In genomic region chr13:26529441-26529840, GRCh38 we compare ENCODE assay signal across 2 cellular contexts.
TF ChIP-seq lines count a peak whose summit lies in the region.

No MANE protein-coding gene starts in this region.

TF ChIP-seq in Ishikawa, 13 proteins besides CTCF, POLR2A, EP300 and RAD21:
- TF ChIP-seq, protein P1, sequence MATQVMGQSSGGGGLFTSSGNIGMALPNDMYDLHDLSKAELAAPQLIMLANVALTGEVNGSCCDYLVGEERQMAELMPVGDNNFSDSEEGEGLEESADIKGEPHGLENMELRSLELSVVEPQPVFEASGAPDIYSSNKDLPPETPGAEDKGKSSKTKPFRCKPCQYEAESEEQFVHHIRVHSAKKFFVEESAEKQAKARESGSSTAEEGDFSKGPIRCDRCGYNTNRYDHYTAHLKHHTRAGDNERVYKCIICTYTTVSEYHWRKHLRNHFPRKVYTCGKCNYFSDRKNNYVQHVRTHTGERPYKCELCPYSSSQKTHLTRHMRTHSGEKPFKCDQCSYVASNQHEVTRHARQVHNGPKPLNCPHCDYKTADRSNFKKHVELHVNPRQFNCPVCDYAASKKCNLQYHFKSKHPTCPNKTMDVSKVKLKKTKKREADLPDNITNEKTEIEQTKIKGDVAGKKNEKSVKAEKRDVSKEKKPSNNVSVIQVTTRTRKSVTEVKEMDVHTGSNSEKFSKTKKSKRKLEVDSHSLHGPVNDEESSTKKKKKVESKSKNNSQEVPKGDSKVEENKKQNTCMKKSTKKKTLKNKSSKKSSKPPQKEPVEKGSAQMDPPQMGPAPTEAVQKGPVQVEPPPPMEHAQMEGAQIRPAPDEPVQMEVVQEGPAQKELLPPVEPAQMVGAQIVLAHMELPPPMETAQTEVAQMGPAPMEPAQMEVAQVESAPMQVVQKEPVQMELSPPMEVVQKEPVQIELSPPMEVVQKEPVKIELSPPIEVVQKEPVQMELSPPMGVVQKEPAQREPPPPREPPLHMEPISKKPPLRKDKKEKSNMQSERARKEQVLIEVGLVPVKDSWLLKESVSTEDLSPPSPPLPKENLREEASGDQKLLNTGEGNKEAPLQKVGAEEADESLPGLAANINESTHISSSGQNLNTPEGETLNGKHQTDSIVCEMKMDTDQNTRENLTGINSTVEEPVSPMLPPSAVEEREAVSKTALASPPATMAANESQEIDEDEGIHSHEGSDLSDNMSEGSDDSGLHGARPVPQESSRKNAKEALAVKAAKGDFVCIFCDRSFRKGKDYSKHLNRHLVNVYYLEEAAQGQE (IDR thresholded peaks at IDR 0.05; ENCODE audit: low read depth): peak; percentile 93
- TF ChIP-seq ZBTB7A (IDR thresholded peaks at IDR 0.05; ENCODE audit: low read depth): no peak

TF ChIP-seq in HepG2, 621 proteins besides CTCF, POLR2A, EP300 and RAD21 (continued from another document and continues in another):
- TF ChIP-seq ZNF142 (CRISPR knock-in tag; IDR thresholded peaks at IDR 0.05): no peak
- TF ChIP-seq DR1 (CRISPR knock-in tag; IDR thresholded peaks at IDR 0.05): no peak
- TF ChIP-seq RBM39 (IDR thresholded peaks at IDR 0.05; ENCODE audit: low read depth, low read length, poor library complexity, severe bottlenecking): no peak
- no peak for TF ChIP-seq ZNF30 (CRISPR knock-in tag; IDR thresholded peaks at IDR 0.05)
- TF ChIP-seq, protein P2, sequence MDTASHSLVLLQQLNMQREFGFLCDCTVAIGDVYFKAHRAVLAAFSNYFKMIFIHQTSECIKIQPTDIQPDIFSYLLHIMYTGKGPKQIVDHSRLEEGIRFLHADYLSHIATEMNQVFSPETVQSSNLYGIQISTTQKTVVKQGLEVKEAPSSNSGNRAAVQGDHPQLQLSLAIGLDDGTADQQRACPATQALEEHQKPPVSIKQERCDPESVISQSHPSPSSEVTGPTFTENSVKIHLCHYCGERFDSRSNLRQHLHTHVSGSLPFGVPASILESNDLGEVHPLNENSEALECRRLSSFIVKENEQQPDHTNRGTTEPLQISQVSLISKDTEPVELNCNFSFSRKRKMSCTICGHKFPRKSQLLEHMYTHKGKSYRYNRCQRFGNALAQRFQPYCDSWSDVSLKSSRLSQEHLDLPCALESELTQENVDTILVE (CRISPR knock-in tag; IDR thresholded peaks at IDR 0.05): peak; percentile 47; the same call in 1 of the 2 replicates
- 0 out of 2 replicates have a peak, but pooled peaks have one; percentile 41 for TF ChIP-seq ZSCAN12 (CRISPR knock-in tag; IDR thresholded peaks at IDR 0.05)
- TF ChIP-seq ZNF232 (CRISPR knock-in tag; IDR thresholded peaks at IDR 0.05; ENCODE audit: borderline replicate concordance): peak; percentile 48; the same call in 1 of the 2 replicates
- TF ChIP-seq ZNF780A (CRISPR knock-in tag; IDR thresholded peaks at IDR 0.05): no peak
- TF ChIP-seq, protein P3, sequence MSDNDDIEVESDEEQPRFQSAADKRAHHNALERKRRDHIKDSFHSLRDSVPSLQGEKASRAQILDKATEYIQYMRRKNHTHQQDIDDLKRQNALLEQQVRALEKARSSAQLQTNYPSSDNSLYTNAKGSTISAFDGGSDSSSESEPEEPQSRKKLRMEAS (IDR thresholded peaks at IDR 0.05): no peak
- TF ChIP-seq MAF1 (CRISPR knock-in tag; IDR thresholded peaks at IDR 0.05; ENCODE audit: borderline replicate concordance): no peak
- TF ChIP-seq STAG1 (CRISPR knock-in tag; IDR thresholded peaks at IDR 0.05): no peak
- no peak for TF ChIP-seq KMT2A (CRISPR knock-in tag; IDR thresholded peaks at IDR 0.05)
- 0 out of 2 replicates have a peak, but pooled peaks have one; percentile 32 for TF ChIP-seq WIZ (CRISPR knock-in tag; IDR thresholded peaks at IDR 0.05)
- no peak for TF ChIP-seq ZFP36 (IDR thresholded peaks at IDR 0.05; ENCODE audit: borderline replicate concordance, low read depth, low read length, partially characterized antibody)
- TF ChIP-seq THAP11 (CRISPR knock-in tag; IDR thresholded peaks at IDR 0.05): 0 out of 2 replicates have a peak, but pooled peaks have one; percentile 16
- peak; percentile 94 for TF ChIP-seq MIER2 (CRISPR knock-in tag; IDR thresholded peaks at IDR 0.05)
- peak; percentile 37 for TF ChIP-seq ZNF18 (CRISPR knock-in tag; IDR thresholded peaks at IDR 0.05; ENCODE audit: insufficient replicate concordance)
- no peak for TF ChIP-seq NFRKB (IDR thresholded peaks at IDR 0.05)
- no peak for TF ChIP-seq ZNF75D (CRISPR knock-in tag; IDR thresholded peaks at IDR 0.05; ENCODE audit: borderline replicate concordance)
- no peak for TF ChIP-seq DMAP1 (CRISPR knock-in tag; IDR thresholded peaks at IDR 0.05)
- no peak for TF ChIP-seq ZNF12 (CRISPR knock-in tag; IDR thresholded peaks at IDR 0.05)
- TF ChIP-seq ZNF615 (CRISPR knock-in tag; IDR thresholded peaks at IDR 0.05; ENCODE audit: borderline replicate concordance): no peak
- TF ChIP-seq ZSCAN9 (CRISPR knock-in tag; IDR thresholded peaks at IDR 0.05; ENCODE audit: borderline replicate concordance): peak; percentile 69; the same call in 1 of the 2 replicates
- TF ChIP-seq ZNF205 (CRISPR knock-in tag; IDR thresholded peaks at IDR 0.05): no peak
- no peak for TF ChIP-seq SRSF1 (optimal IDR thresholded peaks at IDR 0.05; ENCODE audit: low read depth, low read length)
- no peak for TF ChIP-seq ZMYM3 (CRISPR knock-in tag; IDR thresholded peaks at IDR 0.05)
- TF ChIP-seq ZNF441 (CRISPR knock-in tag; IDR thresholded peaks at IDR 0.05; ENCODE audit: borderline replicate concordance): peak; percentile 32; the same call in 1 of the 2 replicates
- TF ChIP-seq ZFP41 (CRISPR knock-in tag; IDR thresholded peaks at IDR 0.05; ENCODE audit: borderline replicate concordance): no peak
- TF ChIP-seq ZNF484 (CRISPR knock-in tag; IDR thresholded peaks at IDR 0.05; ENCODE audit: borderline replicate concordance, low read depth): no peak
- TF ChIP-seq, protein P4, sequence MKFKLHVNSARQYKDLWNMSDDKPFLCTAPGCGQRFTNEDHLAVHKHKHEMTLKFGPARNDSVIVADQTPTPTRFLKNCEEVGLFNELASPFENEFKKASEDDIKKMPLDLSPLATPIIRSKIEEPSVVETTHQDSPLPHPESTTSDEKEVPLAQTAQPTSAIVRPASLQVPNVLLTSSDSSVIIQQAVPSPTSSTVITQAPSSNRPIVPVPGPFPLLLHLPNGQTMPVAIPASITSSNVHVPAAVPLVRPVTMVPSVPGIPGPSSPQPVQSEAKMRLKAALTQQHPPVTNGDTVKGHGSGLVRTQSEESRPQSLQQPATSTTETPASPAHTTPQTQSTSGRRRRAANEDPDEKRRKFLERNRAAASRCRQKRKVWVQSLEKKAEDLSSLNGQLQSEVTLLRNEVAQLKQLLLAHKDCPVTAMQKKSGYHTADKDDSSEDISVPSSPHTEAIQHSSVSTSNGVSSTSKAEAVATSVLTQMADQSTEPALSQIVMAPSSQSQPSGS (CRISPR knock-in tag; IDR thresholded peaks at IDR 0.05): no peak
- TF ChIP-seq RAD51 (IDR thresholded peaks at IDR 0.05; ENCODE audit: borderline replicate concordance): no peak
- no peak for TF ChIP-seq ZNF543 (CRISPR knock-in tag; IDR thresholded peaks at IDR 0.05)
- TF ChIP-seq TSC22D2 (CRISPR knock-in tag; IDR thresholded peaks at IDR 0.05; ENCODE audit: borderline replicate concordance): no peak
- TF ChIP-seq, protein P5, sequence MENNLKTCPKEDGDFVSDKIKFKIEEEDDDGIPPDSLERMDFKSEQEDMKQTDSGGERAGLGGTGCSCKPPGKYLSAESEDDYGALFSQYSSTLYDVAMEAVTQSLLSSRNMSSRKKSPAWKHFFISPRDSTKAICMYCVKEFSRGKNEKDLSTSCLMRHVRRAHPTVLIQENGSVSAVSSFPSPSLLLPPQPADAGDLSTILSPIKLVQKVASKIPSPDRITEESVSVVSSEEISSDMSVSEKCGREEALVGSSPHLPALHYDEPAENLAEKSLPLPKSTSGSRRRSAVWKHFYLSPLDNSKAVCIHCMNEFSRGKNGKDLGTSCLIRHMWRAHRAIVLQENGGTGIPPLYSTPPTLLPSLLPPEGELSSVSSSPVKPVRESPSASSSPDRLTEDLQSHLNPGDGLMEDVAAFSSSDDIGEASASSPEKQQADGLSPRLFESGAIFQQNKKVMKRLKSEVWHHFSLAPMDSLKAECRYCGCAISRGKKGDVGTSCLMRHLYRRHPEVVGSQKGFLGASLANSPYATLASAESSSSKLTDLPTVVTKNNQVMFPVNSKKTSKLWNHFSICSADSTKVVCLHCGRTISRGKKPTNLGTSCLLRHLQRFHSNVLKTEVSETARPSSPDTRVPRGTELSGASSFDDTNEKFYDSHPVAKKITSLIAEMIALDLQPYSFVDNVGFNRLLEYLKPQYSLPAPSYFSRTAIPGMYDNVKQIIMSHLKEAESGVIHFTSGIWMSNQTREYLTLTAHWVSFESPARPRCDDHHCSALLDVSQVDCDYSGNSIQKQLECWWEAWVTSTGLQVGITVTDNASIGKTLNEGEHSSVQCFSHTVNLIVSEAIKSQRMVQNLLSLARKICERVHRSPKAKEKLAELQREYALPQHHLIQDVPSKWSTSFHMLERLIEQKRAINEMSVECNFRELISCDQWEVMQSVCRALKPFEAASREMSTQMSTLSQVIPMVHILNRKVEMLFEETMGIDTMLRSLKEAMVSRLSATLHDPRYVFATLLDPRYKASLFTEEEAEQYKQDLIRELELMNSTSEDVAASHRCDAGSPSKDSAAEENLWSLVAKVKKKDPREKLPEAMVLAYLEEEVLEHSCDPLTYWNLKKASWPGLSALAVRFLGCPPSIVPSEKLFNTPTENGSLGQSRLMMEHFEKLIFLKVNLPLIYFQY (CRISPR knock-in tag; IDR thresholded peaks at IDR 0.05; ENCODE audit: borderline replicate concordance): no peak
- no peak for TF ChIP-seq ZFP37 (CRISPR knock-in tag; IDR thresholded peaks at IDR 0.05; ENCODE audit: borderline replicate concordance)
- no peak for TF ChIP-seq ZNF263 (CRISPR knock-in tag; IDR thresholded peaks at IDR 0.05)
- TF ChIP-seq NKX3-1 (CRISPR knock-in tag; IDR thresholded peaks at IDR 0.05): 0 out of 2 replicates have a peak, but pooled peaks have one; percentile 41
- TF ChIP-seq, protein P1 (IDR thresholded peaks at IDR 0.05; ENCODE audit: borderline replicate concordance in 1 of 2, low read depth in 1 of 2, low read length in 2 of 2): peak; percentile 65 to 96
- no peak for TF ChIP-seq ZNF3 (CRISPR knock-in tag; IDR thresholded peaks at IDR 0.05)
- no peak for TF ChIP-seq SNAPC2 (CRISPR knock-in tag; IDR thresholded peaks at IDR 0.05)
